9 cellular contexts compared by ENCODE assay signal in the genomic region with DNA sequence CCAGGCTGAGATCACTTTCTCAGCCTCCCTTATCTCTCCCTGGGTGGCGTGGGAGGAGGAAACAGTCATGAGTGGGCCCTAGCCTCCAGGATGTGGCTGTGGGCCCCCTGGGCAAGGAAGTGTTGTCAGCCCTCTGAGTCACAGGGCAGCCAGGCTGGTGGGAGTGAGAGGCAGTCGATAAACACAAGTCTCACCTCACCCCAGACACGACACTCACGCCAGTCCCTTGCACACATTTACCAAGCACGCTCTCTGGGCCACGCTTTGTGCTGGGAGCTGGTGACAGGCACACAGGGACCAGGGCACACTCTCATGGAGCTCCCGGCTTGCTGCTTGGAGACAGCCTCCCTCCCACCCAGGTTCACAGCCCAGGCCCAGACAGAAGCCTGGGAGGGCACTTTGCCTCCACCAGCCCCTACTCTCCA. TPM values are rescaled to one million over a fixed set of nuclear protein-coding genes. Genes with fewer than 3 reads are reported as not detected.
DNase-seq lines count a peak whose midpoint lies in the region; ATAC-seq and TF ChIP-seq lines count a peak whose summit lies in the region.
"Had no signal": no experiment of that assay in that cellular context is flagged by ENCODE, and none has a peak within 500 bp of the region (broad histone marks: within the 10 kb centered on the region; RNA-seq: fewer than 3 reads in every experiment).

No MANE protein-coding gene starts in this region.

- no peak for TF ChIP-seq CTCF in mucosa of descending colon (IDR thresholded peaks at IDR 0.05)

- no peaks in the 10 kb centered on the region for H3K9me3 Mint-ChIP-seq in activated T-helper 2 cell treated with anti-CD3 and anti-CD28 coated beads, Interferon-gamma antibody, Interleukin-2, Interleukin-4, amounts not matched to agents 10 μg/mL and 5 μg/mL and 100 μg/mL, durations not matched to agents 14 hours and 24 hours and 36 hours
- H3K9me3 Mint-ChIP-seq in stimulated activated naive CD8-positive, alpha-beta T cell treated with anti-CD3 and anti-CD28 coated beads, Interleukin-15, Interleukin-2, amounts not matched to agents 100 ng/mL and 50 ng/mL, for 24 hours: no peaks in the 10 kb centered on the region
- H3K9me3 Mint-ChIP-seq: brain had no signal

- no peak overlapping the region for H3K4me3 Mint-ChIP-seq in activated T-helper 2 cell treated with anti-CD3 and anti-CD28 coated beads, Interferon-gamma antibody, Interleukin-2, Interleukin-4, amounts not matched to agents 10 μg/mL and 5 μg/mL and 100 μg/mL, durations not matched to agents 14 hours and 24 hours and 36 hours (ENCODE audit: low read depth)
- H3K4me3 Mint-ChIP-seq in stimulated activated naive CD8-positive, alpha-beta T cell treated with anti-CD3 and anti-CD28 coated beads, Interleukin-15, Interleukin-2, amounts not matched to agents 100 ng/mL and 50 ng/mL, for 24 hours: peak overlapping the region; percentile 54
- H3K4me3 Mint-ChIP-seq: brain had no signal

- H3K36me3 ChIP-seq in mucosa of descending colon (ENCODE audit: low read depth): no peaks in the 10 kb centered on the region

- peak; percentile 20 for ATAC-seq in mucosa of descending colon
- no peak for ATAC-seq in left ventricle myocardium superior

- H3K9me3 ChIP-seq in mucosa of descending colon: no peaks in the 10 kb centered on the region

- no peak overlapping the region for H3K4me3 ChIP-seq in mucosa of descending colon

- H3K27ac Mint-ChIP-seq in activated T-helper 2 cell treated with anti-CD3 and anti-CD28 coated beads, Interferon-gamma antibody, Interleukin-2, Interleukin-4, amounts not matched to agents 10 μg/mL and 5 μg/mL and 100 μg/mL, durations not matched to agents 14 hours and 24 hours and 36 hours: peak overlapping the region; percentile 69
- peak overlapping the region; percentile 88 for H3K27ac Mint-ChIP-seq in stimulated activated naive CD8-positive, alpha-beta T cell treated with anti-CD3 and anti-CD28 coated beads, Interleukin-15, Interleukin-2, amounts not matched to agents 100 ng/mL and 50 ng/mL, for 24 hours
- H3K27ac Mint-ChIP-seq: brain had no signal

- DNase-seq in NK-92 treated with Interleukin-12 subunit alpha and Interleukin-12 subunit beta, amount 100 ng/mL, for 24 hours (lab: John Stamatoyannopoulos, UW): peak; percentile 78
- no peak for DNase-seq in NK-92 (lab: John Stamatoyannopoulos, UW; ENCODE audit: unreplicated experiment)
- no peak for DNase-seq in activated T-helper 2 cell treated with anti-CD3 and anti-CD28 coated beads, Interferon-gamma antibody, Interleukin-2, Interleukin-4, amounts not matched to agents 10 μg/mL and 5 μg/mL and 100 μg/mL, durations not matched to agents 14 hours and 24 hours and 36 hours (ENCODE audit: low spot score)
- DNase-seq in mucosa of descending colon: no peak
- DNase-seq in left ventricle myocardium superior: no peak
- DNase-seq in G401 (ENCODE audit: low spot score): no peak
- DNase-seq in DMS114 treated with DMSO at 0.1 percent for 48 hours (lab: John Stamatoyannopoulos, UW; ENCODE audit: unreplicated experiment): no peak

- H3K36me3 Mint-ChIP-seq in activated T-helper 2 cell treated with anti-CD3 and anti-CD28 coated beads, Interferon-gamma antibody, Interleukin-2, Interleukin-4, amounts not matched to agents 10 μg/mL and 5 μg/mL and 100 μg/mL, durations not matched to agents 14 hours and 24 hours and 36 hours (ENCODE audit: low read depth): no peaks in the 10 kb centered on the region
- no peaks in the 10 kb centered on the region for H3K36me3 Mint-ChIP-seq in stimulated activated naive CD8-positive, alpha-beta T cell treated with anti-CD3 and anti-CD28 coated beads, Interleukin-15, Interleukin-2, amounts not matched to agents 100 ng/mL and 50 ng/mL, for 24 hours (ENCODE audit: low read depth)
- H3K36me3 Mint-ChIP-seq: brain had no signal

- in situ Hi-C loops in G401 (cut with HindIII; ENCODE audit: low sequenced_read_pairs): no loop called here

- H3K27me3 Mint-ChIP-seq in activated T-helper 2 cell treated with anti-CD3 and anti-CD28 coated beads, Interferon-gamma antibody, Interleukin-2, Interleukin-4, amounts not matched to agents 10 μg/mL and 5 μg/mL and 100 μg/mL, durations not matched to agents 14 hours and 24 hours and 36 hours (ENCODE audit: low read depth): peaks cover 6% of the 10 kb centered on the region
- no peaks in the 10 kb centered on the region for H3K27me3 Mint-ChIP-seq in stimulated activated naive CD8-positive, alpha-beta T cell treated with anti-CD3 and anti-CD28 coated beads, Interleukin-15, Interleukin-2, amounts not matched to agents 100 ng/mL and 50 ng/mL, for 24 hours

- no peaks in the 10 kb centered on the region for H3K4me1 ChIP-seq in mucosa of descending colon (ENCODE audit: low read depth)

- intact Hi-C loops in activated T-helper 2 cell treated with anti-CD3 and anti-CD28 coated beads, Interferon-gamma antibody, Interleukin-2, Interleukin-4, amounts not matched to agents 10 μg/mL and 5 μg/mL and 100 μg/mL, durations not matched to agents 14 hours and 24 hours and 36 hours (cut with micrococcal nuclease): no loop called here
- intact Hi-C loops in mucosa of descending colon (cut with DNase I, micrococcal nuclease): no loop called here
- intact Hi-C loops in left ventricle myocardium superior (cut with micrococcal nuclease): no loop called here

- H3K4me1 Mint-ChIP-seq in activated T-helper 2 cell treated with anti-CD3 and anti-CD28 coated beads, Interferon-gamma antibody, Interleukin-2, Interleukin-4, amounts not matched to agents 10 μg/mL and 5 μg/mL and 100 μg/mL, durations not matched to agents 14 hours and 24 hours and 36 hours (ENCODE audit: low read depth): peaks cover 25% of the 10 kb centered on the region
- peaks cover 35% of the 10 kb centered on the region for H3K4me1 Mint-ChIP-seq in stimulated activated naive CD8-positive, alpha-beta T cell treated with anti-CD3 and anti-CD28 coated beads, Interleukin-15, Interleukin-2, amounts not matched to agents 100 ng/mL and 50 ng/mL, for 24 hours (ENCODE audit: low read depth)

RNA-seq across cellular contexts. Expression of gene KRT79, which starts 1.9 kb away (rescaled TPM):
- not detected in 2 replicates for total RNA-seq in activated T-helper 2 cell treated with anti-CD3 and anti-CD28 coated beads, Interferon-gamma antibody, Interleukin-2, Interleukin-4, amounts not matched to agents 10 μg/mL and 5 μg/mL and 100 μg/mL, durations not matched to agents 14 hours and 24 hours and 36 hours
- total RNA-seq in mucosa of descending colon: not detected
- total RNA-seq in left ventricle myocardium superior: not detected
- not detected in 2 replicates for total RNA-seq in G401 (2014; rRNA removed; shearing (Covaris generic))

RNA-seq across cellular contexts. Expression of gene KRT78, which starts 12.7 kb away (rescaled TPM):
- not detected in 2 replicates for total RNA-seq in activated T-helper 2 cell treated with anti-CD3 and anti-CD28 coated beads, Interferon-gamma antibody, Interleukin-2, Interleukin-4, amounts not matched to agents 10 μg/mL and 5 μg/mL and 100 μg/mL, durations not matched to agents 14 hours and 24 hours and 36 hours
- total RNA-seq in mucosa of descending colon (not detected), left ventricle myocardium superior (not detected)
- total RNA-seq in G401 (2014; rRNA removed; shearing (Covaris generic)): 0.61 TPM in 1 of 2 replicates, not detected in the other

RNA-seq across cellular contexts. Expression of gene KRT4, which starts 22.1 kb away (rescaled TPM):
- not detected in 2 replicates for total RNA-seq in activated T-helper 2 cell treated with anti-CD3 and anti-CD28 coated beads, Interferon-gamma antibody, Interleukin-2, Interleukin-4, amounts not matched to agents 10 μg/mL and 5 μg/mL and 100 μg/mL, durations not matched to agents 14 hours and 24 hours and 36 hours
- total RNA-seq in mucosa of descending colon (not detected), left ventricle myocardium superior (not detected)
- total RNA-seq in G401 (2014; rRNA removed; shearing (Covaris generic)): not detected in 2 replicates

RNA-seq across cellular contexts. Expression of gene KRT3, which starts 40.1 kb away (rescaled TPM):
- not detected in 2 replicates for total RNA-seq in activated T-helper 2 cell treated with anti-CD3 and anti-CD28 coated beads, Interferon-gamma antibody, Interleukin-2, Interleukin-4, amounts not matched to agents 10 μg/mL and 5 μg/mL and 100 μg/mL, durations not matched to agents 14 hours and 24 hours and 36 hours
- total RNA-seq in mucosa of descending colon: not detected
- total RNA-seq in left ventricle myocardium superior: not detected
- total RNA-seq in G401 (2014; rRNA removed; shearing (Covaris generic)): not detected in 2 replicates

RNA-seq across cellular contexts. Expression of gene KRT76, which starts 58.9 kb away (rescaled TPM):
- not detected in 2 replicates for total RNA-seq in activated T-helper 2 cell treated with anti-CD3 and anti-CD28 coated beads, Interferon-gamma antibody, Interleukin-2, Interleukin-4, amounts not matched to agents 10 μg/mL and 5 μg/mL and 100 μg/mL, durations not matched to agents 14 hours and 24 hours and 36 hours
- total RNA-seq in mucosa of descending colon (not detected), left ventricle myocardium superior (not detected)
- total RNA-seq in G401 (2014; rRNA removed; shearing (Covaris generic)): not detected in 2 replicates
